Comparison of ENCODE assay signal across 2 cellular contexts in the genomic region with DNA sequence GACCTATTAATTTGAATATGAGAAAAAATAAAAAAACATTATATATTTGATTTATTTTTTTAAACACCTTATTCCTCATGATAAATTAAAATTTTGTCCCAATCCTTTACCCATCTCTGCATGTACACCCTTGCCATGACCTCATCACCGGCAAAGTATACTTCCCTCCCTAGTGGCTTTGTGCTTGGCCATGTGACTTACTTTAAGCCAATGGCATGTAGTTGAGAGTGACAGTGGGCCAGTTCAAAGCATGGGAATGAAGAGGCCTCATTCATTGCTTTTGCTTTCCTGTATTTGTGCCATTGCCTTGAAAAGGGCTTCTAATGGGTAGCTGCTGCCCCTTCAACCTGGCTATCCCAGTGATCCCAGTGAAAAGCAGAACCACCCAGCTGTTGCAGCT.
TF ChIP-seq lines count a peak whose summit lies in the region.

No MANE protein-coding gene starts in this region.

TF ChIP-seq in K562, 482 proteins besides CTCF, POLR2A, EP300 and RAD21 (continues in another document):
- TF ChIP-seq JUN (IDR thresholded peaks at IDR 0.05; ENCODE audit: borderline replicate concordance, low read depth, low read length): no peak
- no peak for TF ChIP-seq JUN (CRISPR knock-in tag; IDR thresholded peaks at IDR 0.05; ENCODE audit: borderline replicate concordance)
- TF ChIP-seq RHOXF2B (CRISPR knock-in tag; conservative IDR thresholded peaks at IDR 0.05): no peak
- no peak for TF ChIP-seq CBX2 (IDR thresholded peaks at IDR 0.05; ENCODE audit: insufficient read depth, low read length, poor library complexity, severe bottlenecking)
- no peak for TF ChIP-seq PHB (CRISPR knock-in tag; IDR thresholded peaks at IDR 0.05)
- TF ChIP-seq NFIC (IDR thresholded peaks at IDR 0.05): no peak
- TF ChIP-seq, protein P1, sequence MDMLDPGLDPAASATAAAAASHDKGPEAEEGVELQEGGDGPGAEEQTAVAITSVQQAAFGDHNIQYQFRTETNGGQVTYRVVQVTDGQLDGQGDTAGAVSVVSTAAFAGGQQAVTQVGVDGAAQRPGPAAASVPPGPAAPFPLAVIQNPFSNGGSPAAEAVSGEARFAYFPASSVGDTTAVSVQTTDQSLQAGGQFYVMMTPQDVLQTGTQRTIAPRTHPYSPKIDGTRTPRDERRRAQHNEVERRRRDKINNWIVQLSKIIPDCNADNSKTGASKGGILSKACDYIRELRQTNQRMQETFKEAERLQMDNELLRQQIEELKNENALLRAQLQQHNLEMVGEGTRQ (CRISPR knock-in tag; IDR thresholded peaks at IDR 0.05): peak; percentile 78
- TF ChIP-seq ZNF584 (CRISPR knock-in tag; IDR thresholded peaks at IDR 0.05; ENCODE audit: low read depth): no peak
- TF ChIP-seq ZSCAN29 (IDR thresholded peaks at IDR 0.05): no peak
- no peak for TF ChIP-seq U2AF2 (optimal IDR thresholded peaks at IDR 0.05; ENCODE audit: low read depth, low read length)
- TF ChIP-seq STAG1 (CRISPR knock-in tag; IDR thresholded peaks at IDR 0.05; ENCODE audit: borderline replicate concordance): no peak
- TF ChIP-seq, protein P2, sequence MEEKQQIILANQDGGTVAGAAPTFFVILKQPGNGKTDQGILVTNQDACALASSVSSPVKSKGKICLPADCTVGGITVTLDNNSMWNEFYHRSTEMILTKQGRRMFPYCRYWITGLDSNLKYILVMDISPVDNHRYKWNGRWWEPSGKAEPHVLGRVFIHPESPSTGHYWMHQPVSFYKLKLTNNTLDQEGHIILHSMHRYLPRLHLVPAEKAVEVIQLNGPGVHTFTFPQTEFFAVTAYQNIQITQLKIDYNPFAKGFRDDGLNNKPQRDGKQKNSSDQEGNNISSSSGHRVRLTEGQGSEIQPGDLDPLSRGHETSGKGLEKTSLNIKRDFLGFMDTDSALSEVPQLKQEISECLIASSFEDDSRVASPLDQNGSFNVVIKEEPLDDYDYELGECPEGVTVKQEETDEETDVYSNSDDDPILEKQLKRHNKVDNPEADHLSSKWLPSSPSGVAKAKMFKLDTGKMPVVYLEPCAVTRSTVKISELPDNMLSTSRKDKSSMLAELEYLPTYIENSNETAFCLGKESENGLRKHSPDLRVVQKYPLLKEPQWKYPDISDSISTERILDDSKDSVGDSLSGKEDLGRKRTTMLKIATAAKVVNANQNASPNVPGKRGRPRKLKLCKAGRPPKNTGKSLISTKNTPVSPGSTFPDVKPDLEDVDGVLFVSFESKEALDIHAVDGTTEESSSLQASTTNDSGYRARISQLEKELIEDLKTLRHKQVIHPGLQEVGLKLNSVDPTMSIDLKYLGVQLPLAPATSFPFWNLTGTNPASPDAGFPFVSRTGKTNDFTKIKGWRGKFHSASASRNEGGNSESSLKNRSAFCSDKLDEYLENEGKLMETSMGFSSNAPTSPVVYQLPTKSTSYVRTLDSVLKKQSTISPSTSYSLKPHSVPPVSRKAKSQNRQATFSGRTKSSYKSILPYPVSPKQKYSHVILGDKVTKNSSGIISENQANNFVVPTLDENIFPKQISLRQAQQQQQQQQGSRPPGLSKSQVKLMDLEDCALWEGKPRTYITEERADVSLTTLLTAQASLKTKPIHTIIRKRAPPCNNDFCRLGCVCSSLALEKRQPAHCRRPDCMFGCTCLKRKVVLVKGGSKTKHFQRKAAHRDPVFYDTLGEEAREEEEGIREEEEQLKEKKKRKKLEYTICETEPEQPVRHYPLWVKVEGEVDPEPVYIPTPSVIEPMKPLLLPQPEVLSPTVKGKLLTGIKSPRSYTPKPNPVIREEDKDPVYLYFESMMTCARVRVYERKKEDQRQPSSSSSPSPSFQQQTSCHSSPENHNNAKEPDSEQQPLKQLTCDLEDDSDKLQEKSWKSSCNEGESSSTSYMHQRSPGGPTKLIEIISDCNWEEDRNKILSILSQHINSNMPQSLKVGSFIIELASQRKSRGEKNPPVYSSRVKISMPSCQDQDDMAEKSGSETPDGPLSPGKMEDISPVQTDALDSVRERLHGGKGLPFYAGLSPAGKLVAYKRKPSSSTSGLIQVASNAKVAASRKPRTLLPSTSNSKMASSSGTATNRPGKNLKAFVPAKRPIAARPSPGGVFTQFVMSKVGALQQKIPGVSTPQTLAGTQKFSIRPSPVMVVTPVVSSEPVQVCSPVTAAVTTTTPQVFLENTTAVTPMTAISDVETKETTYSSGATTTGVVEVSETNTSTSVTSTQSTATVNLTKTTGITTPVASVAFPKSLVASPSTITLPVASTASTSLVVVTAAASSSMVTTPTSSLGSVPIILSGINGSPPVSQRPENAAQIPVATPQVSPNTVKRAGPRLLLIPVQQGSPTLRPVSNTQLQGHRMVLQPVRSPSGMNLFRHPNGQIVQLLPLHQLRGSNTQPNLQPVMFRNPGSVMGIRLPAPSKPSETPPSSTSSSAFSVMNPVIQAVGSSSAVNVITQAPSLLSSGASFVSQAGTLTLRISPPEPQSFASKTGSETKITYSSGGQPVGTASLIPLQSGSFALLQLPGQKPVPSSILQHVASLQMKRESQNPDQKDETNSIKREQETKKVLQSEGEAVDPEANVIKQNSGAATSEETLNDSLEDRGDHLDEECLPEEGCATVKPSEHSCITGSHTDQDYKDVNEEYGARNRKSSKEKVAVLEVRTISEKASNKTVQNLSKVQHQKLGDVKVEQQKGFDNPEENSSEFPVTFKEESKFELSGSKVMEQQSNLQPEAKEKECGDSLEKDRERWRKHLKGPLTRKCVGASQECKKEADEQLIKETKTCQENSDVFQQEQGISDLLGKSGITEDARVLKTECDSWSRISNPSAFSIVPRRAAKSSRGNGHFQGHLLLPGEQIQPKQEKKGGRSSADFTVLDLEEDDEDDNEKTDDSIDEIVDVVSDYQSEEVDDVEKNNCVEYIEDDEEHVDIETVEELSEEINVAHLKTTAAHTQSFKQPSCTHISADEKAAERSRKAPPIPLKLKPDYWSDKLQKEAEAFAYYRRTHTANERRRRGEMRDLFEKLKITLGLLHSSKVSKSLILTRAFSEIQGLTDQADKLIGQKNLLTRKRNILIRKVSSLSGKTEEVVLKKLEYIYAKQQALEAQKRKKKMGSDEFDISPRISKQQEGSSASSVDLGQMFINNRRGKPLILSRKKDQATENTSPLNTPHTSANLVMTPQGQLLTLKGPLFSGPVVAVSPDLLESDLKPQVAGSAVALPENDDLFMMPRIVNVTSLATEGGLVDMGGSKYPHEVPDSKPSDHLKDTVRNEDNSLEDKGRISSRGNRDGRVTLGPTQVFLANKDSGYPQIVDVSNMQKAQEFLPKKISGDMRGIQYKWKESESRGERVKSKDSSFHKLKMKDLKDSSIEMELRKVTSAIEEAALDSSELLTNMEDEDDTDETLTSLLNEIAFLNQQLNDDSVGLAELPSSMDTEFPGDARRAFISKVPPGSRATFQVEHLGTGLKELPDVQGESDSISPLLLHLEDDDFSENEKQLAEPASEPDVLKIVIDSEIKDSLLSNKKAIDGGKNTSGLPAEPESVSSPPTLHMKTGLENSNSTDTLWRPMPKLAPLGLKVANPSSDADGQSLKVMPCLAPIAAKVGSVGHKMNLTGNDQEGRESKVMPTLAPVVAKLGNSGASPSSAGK (IDR thresholded peaks at IDR 0.05): peak; percentile 18; the same call in 1 of the 2 replicates
- TF ChIP-seq, protein P3, sequence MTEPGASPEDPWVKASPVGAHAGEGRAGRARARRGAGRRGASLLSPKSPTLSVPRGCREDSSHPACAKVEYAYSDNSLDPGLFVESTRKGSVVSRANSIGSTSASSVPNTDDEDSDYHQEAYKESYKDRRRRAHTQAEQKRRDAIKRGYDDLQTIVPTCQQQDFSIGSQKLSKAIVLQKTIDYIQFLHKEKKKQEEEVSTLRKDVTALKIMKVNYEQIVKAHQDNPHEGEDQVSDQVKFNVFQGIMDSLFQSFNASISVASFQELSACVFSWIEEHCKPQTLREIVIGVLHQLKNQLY (CRISPR knock-in tag; conservative IDR thresholded peaks at IDR 0.05): no peak

TF ChIP-seq in HepG2, 621 proteins besides CTCF, POLR2A, EP300 and RAD21:
- TF ChIP-seq ATF7 (IDR thresholded peaks at IDR 0.05) (peak; percentile 11; the same call in 1 of the 2 replicates), ATF7 (CRISPR knock-in tag; IDR thresholded peaks at IDR 0.05) (no peak), PCBP1 (IDR thresholded peaks at IDR 0.05; ENCODE audit: borderline replicate concordance, low read depth, low read length) (no peak)
TF ChIP-seq in HepG2: peak in this region for 1.
